ENCODE assay signal across 1 cellular context in genomic region chr1:210456731-210457130, GRCh38.
TF ChIP-seq lines count a peak whose summit lies in the region.

No MANE protein-coding gene starts in this region.

TF ChIP-seq in GM12878, 131 proteins besides CTCF, POLR2A, EP300 and RAD21 (continued from another document):
- TF ChIP-seq SMAD1 (IDR thresholded peaks at IDR 0.05; ENCODE audit: low read depth, partially characterized antibody), result no peak
- TF ChIP-seq, protein P1, sequence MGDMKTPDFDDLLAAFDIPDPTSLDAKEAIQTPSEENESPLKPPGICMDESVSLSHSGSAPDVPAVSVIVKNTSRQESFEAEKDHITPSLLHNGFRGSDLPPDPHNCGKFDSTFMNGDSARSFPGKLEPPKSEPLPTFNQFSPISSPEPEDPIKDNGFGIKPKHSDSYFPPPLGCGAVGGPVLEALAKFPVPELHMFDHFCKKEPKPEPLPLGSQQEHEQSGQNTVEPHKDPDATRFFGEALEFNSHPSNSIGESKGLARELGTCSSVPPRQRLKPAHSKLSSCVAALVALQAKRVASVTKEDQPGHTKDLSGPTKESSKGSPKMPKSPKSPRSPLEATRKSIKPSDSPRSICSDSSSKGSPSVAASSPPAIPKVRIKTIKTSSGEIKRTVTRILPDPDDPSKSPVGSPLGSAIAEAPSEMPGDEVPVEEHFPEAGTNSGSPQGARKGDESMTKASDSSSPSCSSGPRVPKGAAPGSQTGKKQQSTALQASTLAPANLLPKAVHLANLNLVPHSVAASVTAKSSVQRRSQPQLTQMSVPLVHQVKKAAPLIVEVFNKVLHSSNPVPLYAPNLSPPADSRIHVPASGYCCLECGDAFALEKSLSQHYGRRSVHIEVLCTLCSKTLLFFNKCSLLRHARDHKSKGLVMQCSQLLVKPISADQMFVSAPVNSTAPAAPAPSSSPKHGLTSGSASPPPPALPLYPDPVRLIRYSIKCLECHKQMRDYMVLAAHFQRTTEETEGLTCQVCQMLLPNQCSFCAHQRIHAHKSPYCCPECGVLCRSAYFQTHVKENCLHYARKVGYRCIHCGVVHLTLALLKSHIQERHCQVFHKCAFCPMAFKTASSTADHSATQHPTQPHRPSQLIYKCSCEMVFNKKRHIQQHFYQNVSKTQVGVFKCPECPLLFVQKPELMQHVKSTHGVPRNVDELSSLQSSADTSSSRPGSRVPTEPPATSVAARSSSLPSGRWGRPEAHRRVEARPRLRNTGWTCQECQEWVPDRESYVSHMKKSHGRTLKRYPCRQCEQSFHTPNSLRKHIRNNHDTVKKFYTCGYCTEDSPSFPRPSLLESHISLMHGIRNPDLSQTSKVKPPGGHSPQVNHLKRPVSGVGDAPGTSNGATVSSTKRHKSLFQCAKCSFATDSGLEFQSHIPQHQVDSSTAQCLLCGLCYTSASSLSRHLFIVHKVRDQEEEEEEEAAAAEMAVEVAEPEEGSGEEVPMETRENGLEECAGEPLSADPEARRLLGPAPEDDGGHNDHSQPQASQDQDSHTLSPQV (IDR thresholded peaks at IDR 0.05), result no peak
- TF ChIP-seq ZNF622 (IDR thresholded peaks at IDR 0.05), result no peak
- TF ChIP-seq EED (IDR thresholded peaks at IDR 0.05; ENCODE audit: low read depth), result no peak
- no peak for TF ChIP-seq NFIC (IDR thresholded peaks at IDR 0.05; ENCODE audit: low read depth, low read length)
- TF ChIP-seq DPF2 (IDR thresholded peaks at IDR 0.05), result no peak
- TF ChIP-seq BRCA1 (IDR thresholded peaks at IDR 0.05; ENCODE audit: low read depth, low read length), result no peak
TF ChIP-seq in GM12878: peak in this region for 0.
